In genomic region chrX:48957477-48957826, GRCh38 we compare ENCODE assay signal across 1 cellular context.
TF ChIP-seq lines count a peak whose summit lies in the region.

TSS of gene OTUD5 (minus strand) at chrX:48957607. CDS start at chrX:48957570, 37 bp downstream.

TF ChIP-seq in HepG2, 621 proteins besides CTCF, POLR2A, EP300 and RAD21 (continued from another document):
- no peak for TF ChIP-seq HIC2 (CRISPR knock-in tag; IDR thresholded peaks at IDR 0.05; ENCODE audit: low read depth)
- peak; percentile 42; the same call in 1 of the 2 replicates for TF ChIP-seq DRAP1 (CRISPR knock-in tag; IDR thresholded peaks at IDR 0.05)
- peak; percentile 85 for TF ChIP-seq ZNF143 (CRISPR knock-in tag; IDR thresholded peaks at IDR 0.05)
- TF ChIP-seq RBFOX2 (IDR thresholded peaks at IDR 0.05; ENCODE audit: low read depth, low read length), result peak; percentile 84
- TF ChIP-seq CREM (IDR thresholded peaks at IDR 0.05), result no peak
- TF ChIP-seq CREM (CRISPR knock-in tag; IDR thresholded peaks at IDR 0.05), result no peak
- TF ChIP-seq GATAD1 (CRISPR knock-in tag; IDR thresholded peaks at IDR 0.05), result peak; percentile 40; the same call in 1 of the 2 replicates
- peak; percentile 41 for TF ChIP-seq THAP11 (CRISPR knock-in tag; IDR thresholded peaks at IDR 0.05)
- TF ChIP-seq ZNF614 (CRISPR knock-in tag; IDR thresholded peaks at IDR 0.05; ENCODE audit: borderline replicate concordance), result no peak
- TF ChIP-seq HNRNPLL (IDR thresholded peaks at IDR 0.05; ENCODE audit: low read depth, low read length, poor library complexity, severe bottlenecking), result peak; percentile 15
- TF ChIP-seq ZNF768 (CRISPR knock-in tag; IDR thresholded peaks at IDR 0.05), result 0 out of 2 replicates have a peak, but pooled peaks have one; percentile 1
- TF ChIP-seq YY1 (IDR thresholded peaks at IDR 0.05; ENCODE audit: insufficient read depth, insufficient replicate concordance, low read depth, low read length), result peak; percentile 54
- TF ChIP-seq ZNF639 (CRISPR knock-in tag; conservative IDR thresholded peaks at IDR 0.05), result peak; percentile 31; the same call in 1 of the 2 replicates
- peak; percentile 97; the same call in 1 of the 2 replicates for TF ChIP-seq DMTF1 (CRISPR knock-in tag; IDR thresholded peaks at IDR 0.05)
- TF ChIP-seq ZNF101 (CRISPR knock-in tag; IDR thresholded peaks at IDR 0.05; ENCODE audit: borderline replicate concordance, low read depth), result no peak
- TF ChIP-seq KLF12 (CRISPR knock-in tag; IDR thresholded peaks at IDR 0.05; ENCODE audit: borderline replicate concordance), result no peak
- TF ChIP-seq MAX (IDR thresholded peaks at IDR 0.05), result peak; percentile 12; the same call in 1 of the 2 replicates
